In the genomic region with DNA sequence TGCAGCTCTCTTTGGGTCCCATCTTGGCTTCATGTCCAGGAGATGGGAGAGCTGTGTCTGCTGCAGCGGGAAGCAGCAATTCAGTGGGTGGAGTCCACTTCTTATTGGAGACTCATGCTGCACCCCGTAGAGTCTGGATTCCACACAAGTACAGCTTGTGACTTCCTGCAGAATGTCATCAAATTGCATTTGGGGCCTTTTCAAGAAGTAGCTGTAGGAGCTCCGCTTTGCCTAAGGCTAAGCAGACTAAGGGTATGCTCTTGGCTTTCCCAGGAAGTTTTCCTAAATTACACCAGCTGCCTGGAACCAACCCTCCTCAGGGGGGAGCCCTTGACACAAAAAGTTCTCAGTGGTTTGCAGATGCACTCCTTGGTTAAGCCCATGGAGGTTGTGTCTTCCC, we compare ENCODE assay signal across 8 cellular contexts. TPM values are rescaled to one million over a fixed set of nuclear protein-coding genes. Genes with fewer than 3 reads are reported as not detected.
DNase-seq lines count a peak whose midpoint lies in the region; ATAC-seq, FAIRE-seq and TF ChIP-seq lines count a peak whose summit lies in the region.

No MANE protein-coding gene starts in this region.

- no peak overlapping the region for H3K27ac ChIP-seq in pancreas

- H3K27ac Mint-ChIP-seq in chondrocyte (ENCODE audit: unreplicated experiment): no peak overlapping the region

- intact Hi-C loops in pancreas (cut with DNase I): loop anchor here in 2 of 3 donors (5.0 to 10.0 kb wide), 2 partner anchors 100 to 102 kb away; no protein-coding TSS in a partner anchor

- H3K4me3 Mint-ChIP-seq in chondrocyte (ENCODE audit: unreplicated experiment): no peak overlapping the region

- H3K36me3 ChIP-seq in GM06990 (ENCODE audit: control insufficient read depth, insufficient read depth, low read length) (no peaks in the 10 kb centered on the region), pancreas (no peaks in the 10 kb centered on the region)

- no peak for FAIRE-seq in pancreas (lab: Jason Lieb, UNC)

- H3K27me3 Mint-ChIP-seq in chondrocyte (ENCODE audit: low read depth): no peaks in the 10 kb centered on the region

- DNase-seq in GM06990 (ENCODE audit: extremely low read depth, insufficient read length): no peak
- DNase-seq in NCI-H1105 (lab: John Stamatoyannopoulos, UW): peak; percentile 43
- no peak for DNase-seq in chondrocyte (ENCODE audit: low spot score)
- no peak for DNase-seq in pancreas
- no peak for DNase-seq in stimulated activated CD8-positive, alpha-beta memory T cell treated with anti-CD3 and anti-CD28 coated beads, Interleukin-4, amount 100 ng/mL, for 48 hours
- DNase-seq in occipital lobe (lab: John Stamatoyannopoulos, UW): no peak

- no peaks in the 10 kb centered on the region for H3K36me3 Mint-ChIP-seq in chondrocyte (ENCODE audit: low read depth)

- WGBS in pancreas, 2 donors: 59 to 69% methylated on average over 3 of the region's 3 CpGs

- no peaks in the 10 kb centered on the region for H3K9me3 Mint-ChIP-seq in chondrocyte (ENCODE audit: low read depth)

- H3K4me1 ChIP-seq in pancreas: peaks cover 0 to 3% (median 0%) of the 10 kb centered on the region in 3 donors

- no peaks in the 10 kb centered on the region for H3K27me3 ChIP-seq in GM06990 (replicated peaks; ENCODE audit: control insufficient read depth, insufficient read depth, low read length)
- no peaks in the 10 kb centered on the region for H3K27me3 ChIP-seq in pancreas

- TF ChIP-seq CTCF in GM06990 (IDR thresholded peaks at IDR 0.05; ENCODE audit: insufficient read depth, low read length, poor library complexity, severe bottlenecking) (peak; percentile 60), chondrocyte (IDR thresholded peaks at IDR 0.05) (peak; percentile 72), pancreas (IDR thresholded peaks at IDR 0.05) (peak in 2 of 4 donors; percentile 24 to 25)

- ATAC-seq in pancreas (peak in 3 of 4 donors; percentile 68 to 84 (median 83)), GM18873 (IDR thresholded peaks at IDR 0.05; ENCODE audit: low FRiP score, unreplicated experiment) (no peak), GM21367 (IDR thresholded peaks at IDR 0.05; ENCODE audit: unreplicated experiment) (no peak)

- H3K9me3 ChIP-seq in pancreas: no peaks in the 10 kb centered on the region

- no peak overlapping the region for H3K4me3 ChIP-seq in GM06990 (replicated peaks; ENCODE audit: low read depth, low read length)
- H3K4me3 ChIP-seq in pancreas: no peak overlapping the region

- H3K4me1 Mint-ChIP-seq in chondrocyte (ENCODE audit: low read depth): peaks cover 10% of the 10 kb centered on the region

RNA-seq across cellular contexts. Expression of a gene that starts 5.7 kb away (rescaled TPM):
- 6.2 to 12.2 TPM (median 6.3 TPM) in 3 replicates for total RNA-seq in chondrocyte
- 10 to 100 TPM; 11.2 to 21.3 (median 14.4) TPM for total RNA-seq in pancreas
- polyA plus RNA-seq in pancreas: 10 to 100 TPM; 14.0 to 16.7 TPM
- total RNA-seq in occipital lobe: 2.2 TPM

RNA-seq across cellular contexts. Expression of a gene that starts 18.3 kb away (rescaled TPM):
- 24.5 to 25.8 TPM (median 25.1 TPM) in 3 replicates for total RNA-seq in chondrocyte
- total RNA-seq in pancreas: 100 to 1,000 TPM in 3 of 6 donors, 10 to 100 TPM in 3; 44.9 to 122 (median 92.1) TPM
- 100 to 1,000 TPM; 145 to 172 TPM for polyA plus RNA-seq in pancreas
- total RNA-seq in occipital lobe: 8.7 TPM

RNA-seq across cellular contexts. Expression of a gene that starts 45.8 kb away (rescaled TPM):
- total RNA-seq in chondrocyte: 22.9 to 33.2 TPM (median 27.7 TPM) in 3 replicates
- total RNA-seq in pancreas: 10 to 100 TPM; 18.1 to 23.3 (median 21.5) TPM
- polyA plus RNA-seq in pancreas: 10 to 100 TPM; 19.4 to 21.5 TPM
- 37.7 TPM for total RNA-seq in occipital lobe

RNA-seq across cellular contexts. Expression of a gene that starts 49.3 kb away (rescaled TPM):
- not detected in 3 replicates for total RNA-seq in chondrocyte
- not detected for total RNA-seq in pancreas
- polyA plus RNA-seq in pancreas: under 1 TPM; 0.35 to 0.80 TPM
- not detected for total RNA-seq in occipital lobe

Comparison
In these comparisons a context has a peak if more than half of its experiments do, and no peak if none do; other contexts are left out.
1. ATAC-seq: peak in pancreas (3 of 4); none in GM18873 (single experiment) and GM21367 (single experiment).